ENCODE assay signal across 1 cellular context in genomic region chr11:134938212-134938611, GRCh38.
TF ChIP-seq lines count a peak whose summit lies in the region.

No MANE protein-coding gene starts in this region.

TF ChIP-seq in H1, 55 proteins besides CTCF, POLR2A, EP300 and RAD21 (continued from another document):
- TF ChIP-seq TAF1 (IDR thresholded peaks at IDR 0.05; ENCODE audit: low read depth, low read length) (no peak), RNF2 (IDR thresholded peaks at IDR 0.05; ENCODE audit: borderline replicate concordance, low read depth, low read length, missing control alignments, poor library complexity, severe bottlenecking) (no peak), CREB1 (IDR thresholded peaks at IDR 0.05) (no peak), FOSL1 (IDR thresholded peaks at IDR 0.05; ENCODE audit: insufficient read depth, low read depth, low read length) (no peak), SIRT6 (IDR thresholded peaks at IDR 0.05; ENCODE audit: low read length) (no peak), SP2 (IDR thresholded peaks at IDR 0.05; ENCODE audit: low read length) (no peak), BACH1 (IDR thresholded peaks at IDR 0.05; ENCODE audit: low read length) (no peak), YY1 (IDR thresholded peaks at IDR 0.05; ENCODE audit: low read depth, low read length) (no peak), BRCA1 (IDR thresholded peaks at IDR 0.05; ENCODE audit: low read depth, low read length) (no peak), GABPA (IDR thresholded peaks at IDR 0.05; ENCODE audit: borderline replicate concordance, insufficient read depth, low read length) (no peak)
